ENCODE assay signal across 16 cellular contexts in the genomic region with DNA sequence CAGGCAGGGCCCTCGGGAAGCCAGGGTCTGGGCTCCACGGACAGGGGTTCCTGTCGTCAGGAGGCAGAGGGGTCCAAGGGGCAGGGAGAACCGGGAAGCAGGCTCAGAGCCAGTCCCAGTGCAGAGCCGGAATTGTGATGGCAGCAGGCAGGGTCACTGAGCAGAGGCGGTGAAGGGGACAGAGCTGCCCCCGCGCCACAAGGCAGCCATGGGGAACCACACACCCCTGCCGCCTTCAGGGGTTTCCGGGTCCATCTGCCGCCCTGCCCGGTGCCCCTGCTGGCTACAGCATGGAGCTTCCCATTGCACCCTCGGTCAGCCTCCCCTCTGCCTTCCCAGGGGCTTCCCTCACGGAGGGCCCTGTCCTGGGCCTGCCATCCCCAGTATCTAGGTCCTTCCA.
"Had no signal": no experiment of that assay in that cellular context is flagged by ENCODE, and none has a peak within 500 bp of the region (broad histone marks: within the 10 kb centered on the region; RNA-seq: fewer than 3 reads in every experiment).

No MANE protein-coding gene starts in this region.

- ATAC-seq: activated CD8-positive, alpha-beta memory T cell treated with anti-CD3 and anti-CD28 coated beads, Interleukin-2, amount 10 ng/mL, durations not matched to agents 7 days and 5 days; foreskin keratinocyte had no signal

- H3K27me3 Mint-ChIP-seq: activated B cell treated with CpG ODN at 0.5 μM for 24 hours; activated CD4-positive, alpha-beta memory T cell treated with anti-CD3 and anti-CD28 coated beads, Interleukin-2, amount 10 ng/mL, durations not matched to agents 7 days and 5 days; activated CD8-positive, alpha-beta memory T cell treated with anti-CD3 and anti-CD28 coated beads, Interleukin-2, amount 10 ng/mL, durations not matched to agents 7 days and 5 days; stimulated activated naive CD8-positive, alpha-beta T cell treated with anti-CD3 and anti-CD28 coated beads, Interleukin-15, Interleukin-2, amounts not matched to agents 100 ng/mL and 50 ng/mL, for 24 hours had no signal

- H3K4me3 Mint-ChIP-seq: activated B cell treated with CpG ODN at 0.5 μM for 24 hours; activated CD4-positive, alpha-beta memory T cell treated with anti-CD3 and anti-CD28 coated beads, Interleukin-2, amount 10 ng/mL, durations not matched to agents 7 days and 5 days; activated CD8-positive, alpha-beta memory T cell treated with anti-CD3 and anti-CD28 coated beads, Interleukin-2, amount 10 ng/mL, durations not matched to agents 7 days and 5 days; nephron progenitor cell; stimulated activated naive CD8-positive, alpha-beta T cell treated with anti-CD3 and anti-CD28 coated beads, Interleukin-15, Interleukin-2, amounts not matched to agents 100 ng/mL and 50 ng/mL, for 24 hours had no signal

- H3K36me3 ChIP-seq: adrenal gland, breast epithelium, right atrium auricular region, tibial nerve, vagina had no signal

- H3K27me3 ChIP-seq: adrenal gland, dorsolateral prefrontal cortex, foreskin keratinocyte, right atrium auricular region, tibial nerve, vagina had no signal

- H3K4me1 ChIP-seq: adrenal gland, breast epithelium, foreskin keratinocyte, right atrium auricular region, tibial nerve, vagina had no signal

- H3K9me3 Mint-ChIP-seq: activated B cell treated with CpG ODN at 0.5 μM for 24 hours; activated CD4-positive, alpha-beta memory T cell treated with anti-CD3 and anti-CD28 coated beads, Interleukin-2, amount 10 ng/mL, durations not matched to agents 7 days and 5 days; nephron progenitor cell; stimulated activated naive CD8-positive, alpha-beta T cell treated with anti-CD3 and anti-CD28 coated beads, Interleukin-15, Interleukin-2, amounts not matched to agents 100 ng/mL and 50 ng/mL, for 24 hours had no signal

- H3K4me3 ChIP-seq: adrenal gland, breast epithelium, dorsolateral prefrontal cortex, right atrium auricular region, tibial nerve, vagina had no signal

- H3K36me3 Mint-ChIP-seq: activated CD8-positive, alpha-beta memory T cell treated with anti-CD3 and anti-CD28 coated beads, Interleukin-2, amount 10 ng/mL, durations not matched to agents 7 days and 5 days had no signal

- H3K27ac Mint-ChIP-seq: activated B cell treated with CpG ODN at 0.5 μM for 24 hours; activated CD4-positive, alpha-beta memory T cell treated with anti-CD3 and anti-CD28 coated beads, Interleukin-2, amount 10 ng/mL, durations not matched to agents 7 days and 5 days; activated CD8-positive, alpha-beta memory T cell treated with anti-CD3 and anti-CD28 coated beads, Interleukin-2, amount 10 ng/mL, durations not matched to agents 7 days and 5 days; nephron progenitor cell; progenitor cell of endocrine pancreas; stimulated activated naive CD8-positive, alpha-beta T cell treated with anti-CD3 and anti-CD28 coated beads, Interleukin-15, Interleukin-2, amounts not matched to agents 100 ng/mL and 50 ng/mL, for 24 hours had no signal

- H3K4me1 Mint-ChIP-seq: activated B cell treated with CpG ODN at 0.5 μM for 24 hours; activated CD4-positive, alpha-beta memory T cell treated with anti-CD3 and anti-CD28 coated beads, Interleukin-2, amount 10 ng/mL, durations not matched to agents 7 days and 5 days had no signal

- H3K27ac ChIP-seq: adrenal gland, breast epithelium, dorsolateral prefrontal cortex, foreskin keratinocyte, right atrium auricular region, tibial nerve, vagina had no signal

- DNase-seq: activated B cell treated with CpG ODN at 0.5 μM for 24 hours; activated CD4-positive, alpha-beta memory T cell treated with anti-CD3 and anti-CD28 coated beads, Interleukin-2, amount 10 ng/mL, durations not matched to agents 7 days and 5 days; activated CD4-positive, alpha-beta T cell treated with anti-CD3 and anti-CD28 coated beads for 48 hours; activated CD8-positive, alpha-beta memory T cell treated with anti-CD3 and anti-CD28 coated beads, Interleukin-2, amount 10 ng/mL, durations not matched to agents 7 days and 5 days; activated naive CD4-positive, alpha-beta T cell treated with Interleukin-2 at 50 U/mL for 16 hours; foreskin keratinocyte; nephron progenitor cell; stimulated activated CD4-positive, alpha-beta T cell treated with anti-CD3 and anti-CD28 coated beads, Interleukin-2, amount 100 ng/mL, for 48 hours had no signal

- H3K9me3 ChIP-seq: adrenal gland, breast epithelium, right atrium auricular region, tibial nerve, vagina had no signal
